Comparison of ENCODE assay signal across 1 cellular context in genomic region chr10:75210193-75211006, GRCh38.
TF ChIP-seq lines count a peak whose summit lies in the region.

TSS of gene VDAC2 (plus strand) at chr10:75210796. CDS start at chr10:75211159, 363 bp downstream.

TF ChIP-seq in WTC11, 78 proteins besides CTCF, POLR2A, EP300 and RAD21 (continued from another document):
- no peak for TF ChIP-seq PREB (CRISPR knock-in tag; IDR thresholded peaks at IDR 0.05; ENCODE audit: borderline replicate concordance)
- no peak for TF ChIP-seq FOXJ3 (CRISPR knock-in tag; IDR thresholded peaks at IDR 0.05; ENCODE audit: borderline replicate concordance)
- TF ChIP-seq, protein P1, sequence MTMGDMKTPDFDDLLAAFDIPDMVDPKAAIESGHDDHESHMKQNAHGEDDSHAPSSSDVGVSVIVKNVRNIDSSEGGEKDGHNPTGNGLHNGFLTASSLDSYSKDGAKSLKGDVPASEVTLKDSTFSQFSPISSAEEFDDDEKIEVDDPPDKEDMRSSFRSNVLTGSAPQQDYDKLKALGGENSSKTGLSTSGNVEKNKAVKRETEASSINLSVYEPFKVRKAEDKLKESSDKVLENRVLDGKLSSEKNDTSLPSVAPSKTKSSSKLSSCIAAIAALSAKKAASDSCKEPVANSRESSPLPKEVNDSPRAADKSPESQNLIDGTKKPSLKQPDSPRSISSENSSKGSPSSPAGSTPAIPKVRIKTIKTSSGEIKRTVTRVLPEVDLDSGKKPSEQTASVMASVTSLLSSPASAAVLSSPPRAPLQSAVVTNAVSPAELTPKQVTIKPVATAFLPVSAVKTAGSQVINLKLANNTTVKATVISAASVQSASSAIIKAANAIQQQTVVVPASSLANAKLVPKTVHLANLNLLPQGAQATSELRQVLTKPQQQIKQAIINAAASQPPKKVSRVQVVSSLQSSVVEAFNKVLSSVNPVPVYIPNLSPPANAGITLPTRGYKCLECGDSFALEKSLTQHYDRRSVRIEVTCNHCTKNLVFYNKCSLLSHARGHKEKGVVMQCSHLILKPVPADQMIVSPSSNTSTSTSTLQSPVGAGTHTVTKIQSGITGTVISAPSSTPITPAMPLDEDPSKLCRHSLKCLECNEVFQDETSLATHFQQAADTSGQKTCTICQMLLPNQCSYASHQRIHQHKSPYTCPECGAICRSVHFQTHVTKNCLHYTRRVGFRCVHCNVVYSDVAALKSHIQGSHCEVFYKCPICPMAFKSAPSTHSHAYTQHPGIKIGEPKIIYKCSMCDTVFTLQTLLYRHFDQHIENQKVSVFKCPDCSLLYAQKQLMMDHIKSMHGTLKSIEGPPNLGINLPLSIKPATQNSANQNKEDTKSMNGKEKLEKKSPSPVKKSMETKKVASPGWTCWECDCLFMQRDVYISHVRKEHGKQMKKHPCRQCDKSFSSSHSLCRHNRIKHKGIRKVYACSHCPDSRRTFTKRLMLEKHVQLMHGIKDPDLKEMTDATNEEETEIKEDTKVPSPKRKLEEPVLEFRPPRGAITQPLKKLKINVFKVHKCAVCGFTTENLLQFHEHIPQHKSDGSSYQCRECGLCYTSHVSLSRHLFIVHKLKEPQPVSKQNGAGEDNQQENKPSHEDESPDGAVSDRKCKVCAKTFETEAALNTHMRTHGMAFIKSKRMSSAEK (CRISPR knock-in tag; IDR thresholded peaks at IDR 0.05; ENCODE audit: borderline replicate concordance) = no peak
- TF ChIP-seq, protein P2, sequence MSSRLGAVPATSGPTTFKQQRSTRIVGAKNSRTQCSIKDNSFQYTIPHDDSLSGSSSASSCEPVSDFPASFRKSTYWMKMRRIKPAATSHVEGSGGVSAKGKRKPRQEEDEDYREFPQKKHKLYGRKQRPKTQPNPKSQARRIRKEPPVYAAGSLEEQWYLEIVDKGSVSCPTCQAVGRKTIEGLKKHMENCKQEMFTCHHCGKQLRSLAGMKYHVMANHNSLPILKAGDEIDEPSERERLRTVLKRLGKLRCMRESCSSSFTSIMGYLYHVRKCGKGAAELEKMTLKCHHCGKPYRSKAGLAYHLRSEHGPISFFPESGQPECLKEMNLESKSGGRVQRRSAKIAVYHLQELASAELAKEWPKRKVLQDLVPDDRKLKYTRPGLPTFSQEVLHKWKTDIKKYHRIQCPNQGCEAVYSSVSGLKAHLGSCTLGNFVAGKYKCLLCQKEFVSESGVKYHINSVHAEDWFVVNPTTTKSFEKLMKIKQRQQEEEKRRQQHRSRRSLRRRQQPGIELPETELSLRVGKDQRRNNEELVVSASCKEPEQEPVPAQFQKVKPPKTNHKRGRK (CRISPR knock-in tag; IDR thresholded peaks at IDR 0.05; ENCODE audit: borderline replicate concordance) = no peak
